In the genomic region with DNA sequence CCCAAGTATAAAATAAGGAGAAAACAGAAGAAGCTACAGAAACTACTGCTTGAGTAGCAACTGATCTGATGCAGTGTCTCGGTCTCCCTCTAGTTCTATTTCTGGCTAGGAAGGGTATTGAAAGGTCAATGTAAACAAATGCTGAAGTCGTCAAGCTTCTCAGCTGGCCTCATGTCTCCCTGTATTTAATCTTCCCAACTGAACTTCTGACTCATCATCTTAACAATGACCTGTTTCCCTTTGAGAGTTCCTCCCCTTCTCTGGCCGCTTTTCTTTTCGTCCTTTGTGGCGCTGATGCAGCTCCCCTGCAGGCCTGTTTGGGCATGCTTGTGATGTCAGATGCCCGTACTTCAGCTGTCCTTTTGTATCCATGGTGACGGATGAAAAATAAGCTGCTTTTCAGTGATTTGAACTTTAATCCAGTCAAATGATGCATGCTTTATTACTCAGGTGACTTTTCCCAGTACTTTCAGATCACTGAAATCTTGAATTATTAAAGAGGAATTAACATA, we compare ENCODE assay signal across 1 cellular context.
TF ChIP-seq lines count a peak whose summit lies in the region.

No MANE protein-coding gene starts in this region.

TF ChIP-seq in SK-N-SH, 30 proteins besides CTCF, POLR2A, EP300 and RAD21 (continued from another document):
- peak; percentile 36 for TF ChIP-seq CHD2 (IDR thresholded peaks at IDR 0.05; ENCODE audit: low read length, partially characterized antibody)
- TF ChIP-seq ZBTB33 (IDR thresholded peaks at IDR 0.05; ENCODE audit: borderline replicate concordance, low read depth) = 0 out of 2 replicates have a peak, but pooled peaks have one; percentile 24
- TF ChIP-seq, protein P1, sequence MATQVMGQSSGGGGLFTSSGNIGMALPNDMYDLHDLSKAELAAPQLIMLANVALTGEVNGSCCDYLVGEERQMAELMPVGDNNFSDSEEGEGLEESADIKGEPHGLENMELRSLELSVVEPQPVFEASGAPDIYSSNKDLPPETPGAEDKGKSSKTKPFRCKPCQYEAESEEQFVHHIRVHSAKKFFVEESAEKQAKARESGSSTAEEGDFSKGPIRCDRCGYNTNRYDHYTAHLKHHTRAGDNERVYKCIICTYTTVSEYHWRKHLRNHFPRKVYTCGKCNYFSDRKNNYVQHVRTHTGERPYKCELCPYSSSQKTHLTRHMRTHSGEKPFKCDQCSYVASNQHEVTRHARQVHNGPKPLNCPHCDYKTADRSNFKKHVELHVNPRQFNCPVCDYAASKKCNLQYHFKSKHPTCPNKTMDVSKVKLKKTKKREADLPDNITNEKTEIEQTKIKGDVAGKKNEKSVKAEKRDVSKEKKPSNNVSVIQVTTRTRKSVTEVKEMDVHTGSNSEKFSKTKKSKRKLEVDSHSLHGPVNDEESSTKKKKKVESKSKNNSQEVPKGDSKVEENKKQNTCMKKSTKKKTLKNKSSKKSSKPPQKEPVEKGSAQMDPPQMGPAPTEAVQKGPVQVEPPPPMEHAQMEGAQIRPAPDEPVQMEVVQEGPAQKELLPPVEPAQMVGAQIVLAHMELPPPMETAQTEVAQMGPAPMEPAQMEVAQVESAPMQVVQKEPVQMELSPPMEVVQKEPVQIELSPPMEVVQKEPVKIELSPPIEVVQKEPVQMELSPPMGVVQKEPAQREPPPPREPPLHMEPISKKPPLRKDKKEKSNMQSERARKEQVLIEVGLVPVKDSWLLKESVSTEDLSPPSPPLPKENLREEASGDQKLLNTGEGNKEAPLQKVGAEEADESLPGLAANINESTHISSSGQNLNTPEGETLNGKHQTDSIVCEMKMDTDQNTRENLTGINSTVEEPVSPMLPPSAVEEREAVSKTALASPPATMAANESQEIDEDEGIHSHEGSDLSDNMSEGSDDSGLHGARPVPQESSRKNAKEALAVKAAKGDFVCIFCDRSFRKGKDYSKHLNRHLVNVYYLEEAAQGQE (IDR thresholded peaks at IDR 0.05; ENCODE audit: low read depth, low read length) = no peak
- TF ChIP-seq USF1 (IDR thresholded peaks at IDR 0.05; ENCODE audit: borderline replicate concordance, low read depth) = no peak
